9 cellular contexts compared by ENCODE assay signal in the genomic region with DNA sequence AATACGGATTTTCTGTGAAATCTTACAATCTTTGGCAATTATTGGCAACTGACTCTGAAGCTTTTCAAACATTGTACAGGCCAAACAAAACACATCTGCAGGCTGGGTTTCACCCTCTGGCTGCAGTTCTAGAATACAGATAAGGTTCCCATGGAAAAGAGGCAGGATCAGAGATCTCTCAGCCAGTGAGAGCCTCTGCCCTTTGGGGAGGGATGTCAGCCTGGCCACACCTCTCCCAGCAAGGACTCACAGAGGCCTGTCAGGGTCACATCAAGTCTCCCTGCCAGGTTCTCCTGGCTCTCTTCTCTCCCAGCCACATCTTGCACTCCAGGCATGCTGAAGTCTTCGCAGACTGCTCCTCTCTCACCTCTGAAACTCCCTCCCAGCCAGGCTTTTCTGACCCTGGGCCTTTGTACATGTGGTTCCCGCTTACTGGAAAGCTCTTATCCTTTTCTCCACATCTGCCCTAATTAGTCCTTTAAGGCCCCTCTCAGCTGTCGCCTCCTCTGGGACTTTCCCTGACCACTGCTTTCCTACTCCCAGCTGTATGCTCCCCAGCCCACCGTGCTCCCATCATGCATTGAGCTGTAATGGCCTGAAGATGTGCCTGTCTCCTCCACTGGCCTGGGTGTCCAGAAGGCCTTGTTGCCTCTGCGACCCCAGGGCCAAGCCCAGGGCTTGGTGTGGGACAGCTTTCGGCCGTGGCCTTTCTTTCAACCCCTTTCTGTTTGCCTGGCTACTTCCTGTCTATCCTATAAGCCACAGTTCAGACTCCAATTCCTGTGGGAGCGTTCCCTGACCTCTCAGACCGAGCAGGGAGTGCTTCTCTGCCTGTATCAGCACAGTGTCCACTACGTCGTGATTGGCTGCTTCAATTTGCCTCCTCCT. TPM values are rescaled to one million over a fixed set of nuclear protein-coding genes. Genes with fewer than 3 reads are reported as not detected.
A peak's percentile ranks its signal among the peaks of the same experiment; 100 is the strongest.
DNase-seq lines count a peak whose midpoint lies in the region; ATAC-seq and TF ChIP-seq lines count a peak whose summit lies in the region.
"Had no signal": no experiment of that assay in that cellular context is flagged by ENCODE, and none has a peak within 500 bp of the region (broad histone marks: within the 10 kb centered on the region; RNA-seq: fewer than 3 reads in every experiment).

No MANE protein-coding gene starts in this region.

- CTCF ChIA-PET in activated CD8-positive, alpha-beta T cell treated with anti-CD3 and anti-CD28 coated beads, Interleukin-2, amount 10 ng/mL, durations not matched to agents 7 days and 5 days (lab: Charles Lee): no interaction called here

- peaks cover 2% of the 10 kb centered on the region for H3K9me3 ChIP-seq in WERI-Rb-1 (ENCODE audit: severe bottlenecking)
- no peaks in the 10 kb centered on the region for H3K9me3 ChIP-seq in psoas muscle

- H3K27ac ChIP-seq in GM23338 (ENCODE audit: low read depth): no peak overlapping the region
- peak overlapping the region; percentile 98 for H3K27ac ChIP-seq in WERI-Rb-1
- H3K27ac ChIP-seq in psoas muscle: peak overlapping the region; percentile 14

- H3K4me3 ChIP-seq in GM23338 (no peak overlapping the region), WERI-Rb-1 (ENCODE audit: low read depth, low read length) (no peak overlapping the region), psoas muscle (no peak overlapping the region)

- H3K9me3 Mint-ChIP-seq in GM23338: no peaks in the 10 kb centered on the region
- no peaks in the 10 kb centered on the region for H3K9me3 Mint-ChIP-seq in activated CD8-positive, alpha-beta T cell treated with anti-CD3 and anti-CD28 coated beads, Interleukin-2, amount 10 ng/mL, durations not matched to agents 7 days and 5 days (ENCODE audit: insufficient read depth)
- H3K9me3 Mint-ChIP-seq: IgD-negative memory B cell had no signal

- peak; percentile 7 for ATAC-seq in GM23338
- peak; percentile 89 for ATAC-seq in Right ventricle myocardium superior (ENCODE audit: poor library complexity)
- peak in 3 of 4 donors; percentile 30 to 39 (median 36) for ATAC-seq in psoas muscle
- ATAC-seq in activated CD8-positive, alpha-beta T cell treated with anti-CD3 and anti-CD28 coated beads, Interleukin-2, amount 10 ng/mL, durations not matched to agents 7 days and 5 days: no peak

- H2AFZ ChIP-seq in GM23338: no peak overlapping the region

- TF ChIP-seq CTCF in GM23338 (conservative IDR thresholded peaks at IDR 0.05; ENCODE audit: low read depth in 2 of 2) (no peak), WERI-Rb-1 (IDR thresholded peaks at IDR 0.05; ENCODE audit: low read depth, low read length) (no peak), psoas muscle (IDR thresholded peaks at IDR 0.05) (no peak)

- H3K36me3 ChIP-seq in GM23338 (ENCODE audit: insufficient read depth) (no peaks in the 10 kb centered on the region; the same call in 1 of the 2 replicates), WERI-Rb-1 (no peaks in the 10 kb centered on the region), psoas muscle (ENCODE audit: insufficient read depth in 1 of 2, low read depth in 1 of 2) (no peaks in the 10 kb centered on the region)

- H4K20me1 ChIP-seq in GM23338 (replicated peaks; ENCODE audit: insufficient read depth): no peaks in the 10 kb centered on the region; the same call in 1 of the 2 replicates

- no peaks in the 10 kb centered on the region for H3F3A ChIP-seq in GM23338 (replicated peaks; ENCODE audit: low read depth)

- POLR2A ChIA-PET in activated CD8-positive, alpha-beta T cell treated with anti-CD3 and anti-CD28 coated beads, Interleukin-2, amount 10 ng/mL, durations not matched to agents 7 days and 5 days (lab: Charles Lee): no interaction called here

- no peak overlapping the region for H3K4me2 ChIP-seq in GM23338

- DNase-seq in GM23338 (ENCODE audit: low spot score): no peak
- peak; percentile 61 for DNase-seq in WERI-Rb-1
- peak; percentile 85 for DNase-seq in Right ventricle myocardium superior
- peak; percentile 61 to 70 for DNase-seq in psoas muscle
- no peak for DNase-seq in activated CD8-positive, alpha-beta T cell treated with anti-CD3 and anti-CD28 coated beads, Interleukin-2, amount 10 ng/mL, durations not matched to agents 7 days and 5 days
- no peak for DNase-seq in activated CD8-positive, alpha-beta memory T cell treated with anti-CD3 and anti-CD28 coated beads, Interleukin-2, amount 50 U/mL, for 48 hours
- DNase-seq in HCEC 1CT: no peak
- DNase-seq in activated gamma-delta T cell (lab: John Stamatoyannopoulos, UW): no peak

- H3K27me3 ChIP-seq in GM23338 (ENCODE audit: insufficient read depth) (peaks cover 20% of the 10 kb centered on the region), WERI-Rb-1 (ENCODE audit: insufficient read depth, low read depth, severe bottlenecking) (no peaks in the 10 kb centered on the region), psoas muscle (ENCODE audit: insufficient read depth in 3 of 3, low read length in 2 of 3) (no peaks in the 10 kb centered on the region)

- H3K4me1 ChIP-seq in GM23338 (ENCODE audit: insufficient read depth) (peaks cover 44% of the 10 kb centered on the region), psoas muscle (peaks cover 21% of the 10 kb centered on the region)

- intact Hi-C loops in Right ventricle myocardium superior (cut with DNase I): no loop called here
- intact Hi-C loops in psoas muscle (cut with DNase I): no loop called here

- peaks cover 13% of the 10 kb centered on the region for H3K36me3 Mint-ChIP-seq in GM23338 (ENCODE audit: low read depth)
- H3K36me3 Mint-ChIP-seq in activated CD8-positive, alpha-beta T cell treated with anti-CD3 and anti-CD28 coated beads, Interleukin-2, amount 10 ng/mL, durations not matched to agents 7 days and 5 days (ENCODE audit: low read depth): no peaks in the 10 kb centered on the region
- H3K36me3 Mint-ChIP-seq: IgD-negative memory B cell had no signal

- peaks cover 58% of the 10 kb centered on the region for H3K4me1 Mint-ChIP-seq in GM23338
- peaks cover 20% of the 10 kb centered on the region for H3K4me1 Mint-ChIP-seq in activated CD8-positive, alpha-beta T cell treated with anti-CD3 and anti-CD28 coated beads, Interleukin-2, amount 10 ng/mL, durations not matched to agents 7 days and 5 days (ENCODE audit: low read depth)

- 49 to 51% (median 50%) methylated on average over 12 of the region's 12 CpGs for WGBS in psoas muscle, 3 donors

- H3K9me2 ChIP-seq in GM23338 (ENCODE audit: insufficient read depth): no peaks in the 10 kb centered on the region

- H3K27ac Mint-ChIP-seq in GM23338: no peak overlapping the region
- no peak overlapping the region for H3K27ac Mint-ChIP-seq in activated CD8-positive, alpha-beta T cell treated with anti-CD3 and anti-CD28 coated beads, Interleukin-2, amount 10 ng/mL, durations not matched to agents 7 days and 5 days

- H3K4me3 Mint-ChIP-seq in GM23338: no peak overlapping the region
- no peak overlapping the region for H3K4me3 Mint-ChIP-seq in activated CD8-positive, alpha-beta T cell treated with anti-CD3 and anti-CD28 coated beads, Interleukin-2, amount 10 ng/mL, durations not matched to agents 7 days and 5 days
- H3K4me3 Mint-ChIP-seq: IgD-negative memory B cell had no signal

- peaks cover 22% of the 10 kb centered on the region for H3K27me3 Mint-ChIP-seq in GM23338 (ENCODE audit: insufficient read depth, low read depth, poor library complexity)
- peaks cover 25% of the 10 kb centered on the region for H3K27me3 Mint-ChIP-seq in activated CD8-positive, alpha-beta T cell treated with anti-CD3 and anti-CD28 coated beads, Interleukin-2, amount 10 ng/mL, durations not matched to agents 7 days and 5 days (ENCODE audit: low read depth)

- no peaks in the 10 kb centered on the region for H3K79me2 ChIP-seq in GM23338 (replicated peaks; ENCODE audit: insufficient read depth)

TF ChIP-seq in GM23338, 12 proteins besides CTCF, POLR2A, EP300 and RAD21 (continues in another document):
- TF ChIP-seq JUNB (IDR thresholded peaks at IDR 0.05; ENCODE audit: unreplicated experiment): no peak
- TF ChIP-seq CREB1 (CRISPR knock-in tag; IDR thresholded peaks at IDR 0.05; ENCODE audit: low read depth): no peak
- no peak for TF ChIP-seq NANOG (IDR thresholded peaks at IDR 0.05; ENCODE audit: borderline replicate concordance)
- TF ChIP-seq REST (IDR thresholded peaks at IDR 0.05; ENCODE audit: unreplicated experiment): no peak

RNA-seq across cellular contexts. Expression of gene RBP1, which starts 4.3 kb away (rescaled TPM):
- total RNA-seq in GM23338 (2014; rRNA removed; shearing (Covaris generic)): 18.0 and 18.5 TPM in 2 replicates
- 112 and 113 TPM in 2 replicates for polyA plus RNA-seq in GM23338 (2016; fragmentation: Nextera tagmentation; extraction: Ambion mirVana)
- total RNA-seq in Right ventricle myocardium superior: 27.9 TPM
- 1 to 10 TPM; 3.2 to 10.0 (median 8.9) TPM for total RNA-seq in psoas muscle
- polyA plus RNA-seq in psoas muscle: 1 to 10 TPM; 1.9 to 7.6 (median 7.0) TPM
- total RNA-seq in activated CD8-positive, alpha-beta T cell treated with anti-CD3 and anti-CD28 coated beads, Interleukin-2, amount 10 ng/mL, durations not matched to agents 7 days and 5 days: not detected
- polyA plus RNA-seq: IgD-negative memory B cell had no signal

RNA-seq across cellular contexts. Expression of gene RBP2, which starts 58.9 kb away (rescaled TPM):
- total RNA-seq in GM23338 (2014; rRNA removed; shearing (Covaris generic)): not detected in 2 replicates
- not detected in 2 replicates for polyA plus RNA-seq in GM23338 (2016; fragmentation: Nextera tagmentation; extraction: Ambion mirVana)
- not detected for total RNA-seq in Right ventricle myocardium superior
- not detected for total RNA-seq in psoas muscle
- 1 to 10 TPM in 1 of 3 donors, under 1 TPM in 1, not detected in 1; 0.59 to 2.7 TPM for polyA plus RNA-seq in psoas muscle
- not detected for total RNA-seq in activated CD8-positive, alpha-beta T cell treated with anti-CD3 and anti-CD28 coated beads, Interleukin-2, amount 10 ng/mL, durations not matched to agents 7 days and 5 days
- polyA plus RNA-seq: IgD-negative memory B cell had no signal

Comparison
In these comparisons a context has a peak if more than half of its experiments do, and no peak if none do; other contexts are left out.
1. DNase-seq: peak in WERI-Rb-1 (single experiment), Right ventricle myocardium superior (single experiment) and psoas muscle (2 of 2); none in GM23338 (single experiment), activated CD8-positive, alpha-beta T cell treated with anti-CD3 and anti-CD28 coated beads, Interleukin-2, amount 10 ng/mL, durations not matched to agents 7 days and 5 days (single experiment), activated CD8-positive, alpha-beta memory T cell treated with anti-CD3 and anti-CD28 coated beads, Interleukin-2, amount 50 U/mL, for 48 hours (single experiment), HCEC 1CT (single experiment) and activated gamma-delta T cell (single experiment).
2. RNA of gene RBP1, which starts 4.3 kb away (total RNA-seq): 27.9 TPM in Right ventricle myocardium superior (single experiment), 18.0 to 18.5 TPM in GM23338 and 3.2 to 10.0 TPM in psoas muscle; not detected in activated CD8-positive, alpha-beta T cell treated with anti-CD3 and anti-CD28 coated beads, Interleukin-2, amount 10 ng/mL, durations not matched to agents 7 days and 5 days; every median in the first group is over 4 times any median in the second.